ENCODE assay signal across 34 cellular contexts in the genomic region with DNA sequence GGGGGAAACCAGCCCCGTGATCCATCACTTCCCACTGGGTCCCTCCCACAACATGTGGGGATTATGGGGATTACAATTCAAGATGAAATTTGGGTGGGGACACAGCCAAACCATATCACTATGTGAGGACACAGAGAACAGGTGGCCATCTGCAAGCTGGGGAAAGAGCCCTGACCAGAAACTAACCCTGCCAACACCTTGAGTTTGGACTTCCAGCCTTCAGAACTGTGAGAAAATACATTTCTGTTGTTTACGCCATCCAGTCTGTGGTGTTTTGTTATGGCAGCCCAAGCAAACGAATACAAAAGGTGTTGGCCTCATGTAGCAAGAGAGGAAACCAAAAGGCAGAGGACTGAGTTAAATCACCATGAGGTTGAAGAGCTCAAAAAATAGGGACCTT.
"Had no signal": no experiment of that assay in that cellular context is flagged by ENCODE, and none has a peak within 500 bp of the region (broad histone marks: within the 10 kb centered on the region; RNA-seq: fewer than 3 reads in every experiment).

No MANE protein-coding gene starts in this region.

- DNase-seq: Karpas-422, Kasumi-1, MG63, MM.1S, MV-4-11, NCI-H1048, NCI-H1092, NCI-H1092 treated with DMSO at 0.1 percent for 48 hours, NCI-H1105, NCI-H1105 treated with DMSO at 0.1 percent for 48 hours, NCI-H1417, NCI-H1417 treated with DMSO at 0.1 percent for 48 hours, NCI-H1436, NCI-H1436 treated with DMSO at 0.1 percent for 48 hours, NCI-H146, NCI-H1694, NCI-H1694 treated with DMSO at 0.1 percent for 48 hours, NCI-H187, NCI-H187 treated with DMSO at 0.1 percent for 48 hours, NCI-H1930, NCI-H2029, NCI-H2029 treated with DMSO at 0.1 percent for 48 hours, NCI-H2081, NCI-H2081 treated with DMSO at 0.1 percent for 48 hours, NCI-H2107, NCI-H2171, NCI-H2171 treated with DMSO at 0.1 percent for 48 hours, NCI-H2227 treated with DMSO at 0.1 percent for 48 hours, NCI-H226, NCI-H345, NCI-H446, NCI-H446 treated with DMSO at 0.1 percent for 48 hours, NCI-H510A, NCI-H510A treated with DMSO at 0.1 percent for 48 hours had no signal

- H3K9me3 ChIP-seq: MG63 had no signal

- H3K4me3 ChIP-seq: MG63 had no signal

- H3K36me3 ChIP-seq: MG63 had no signal

- H3K27me3 ChIP-seq: MG63 had no signal
